ENCODE assay signal across 8 cellular contexts in genomic region chr5:123610665-123611406, GRCh38.
A peak's percentile ranks its signal among the peaks of the same experiment; 100 is the strongest.
DNase-seq lines count a peak whose midpoint lies in the region; ATAC-seq and TF ChIP-seq lines count a peak whose summit lies in the region.

No MANE protein-coding gene starts in this region.

- H3K27me3 Mint-ChIP-seq in CD8-positive, alpha-beta T cell (ENCODE audit: low read depth), result no peaks in the 10 kb centered on the region

- in situ Hi-C loops in GM13977 (cut with MboI; ENCODE audit: low pct_unique_long_range_greater_than_20kb, low sequenced_read_pairs, unreplicated experiment) (loop anchor here (25.0 kb wide), 1 partner anchor 1099 kb away; no protein-coding TSS in a partner anchor), gastrocnemius medialis (cut with MboI; ENCODE audit: low sequenced_read_pairs in 4 of 4) (loop anchor here in 3 of 4 donors (10.0 to 25.0 kb wide), 4 partner anchors 196 to 1099 kb away; partner anchors contain the start of gene CEP120 (in 1 of the 3))

- peaks cover 4% of the 10 kb centered on the region for H3K36me3 ChIP-seq in CD8-positive, alpha-beta T cell (ENCODE audit: insufficient read depth, low read length)
- peaks cover 0 to 19% of the 10 kb centered on the region in 2 donors for H3K36me3 ChIP-seq in ascending aorta
- peaks cover 7% of the 10 kb centered on the region for H3K36me3 ChIP-seq in right atrium auricular region
- H3K36me3 ChIP-seq in gastrocnemius medialis, result no peaks in the 10 kb centered on the region

- H3K4me3 ChIP-seq in CD8-positive, alpha-beta T cell (ENCODE audit: low read depth, low read length), result no peak overlapping the region
- no peak overlapping the region for H3K4me3 ChIP-seq in ascending aorta
- no peak overlapping the region for H3K4me3 ChIP-seq in right atrium auricular region
- no peak overlapping the region for H3K4me3 ChIP-seq in gastrocnemius medialis

- no peaks in the 10 kb centered on the region for H3K4me1 ChIP-seq in CD8-positive, alpha-beta T cell (ENCODE audit: insufficient read depth, low read length)
- H3K4me1 ChIP-seq in ascending aorta (no peaks in the 10 kb centered on the region), right atrium auricular region (peaks cover 0 to 4% of the 10 kb centered on the region in 2 donors), gastrocnemius medialis (no peaks in the 10 kb centered on the region)

- intact Hi-C loops in CD8-positive, alpha-beta T cell (cut with DNase I, micrococcal nuclease), result loop anchor here (1.0 to 10.0 kb wide), 9 partner anchors 96 to 1418 kb away; partner anchors contain the start of gene CEP120 (in 2 of the 2)
- intact Hi-C loops in ascending aorta (cut with DNase I) (loop anchor here (1.0 to 5.0 kb wide), 3 partner anchors 188 to 1094 kb away; partner anchors contain the start of gene CEP120), gastrocnemius medialis (cut with DNase I; ENCODE audit: low total_unique reads) (loop anchor here (1.0 to 5.0 kb wide), 2 partner anchors 99 to 188 kb away; partner anchors contain the start of genes CEP120 and CSNK1G3)

- H3K27ac ChIP-seq in CD8-positive, alpha-beta T cell (ENCODE audit: low read depth, low read length), result no peak overlapping the region
- H3K27ac ChIP-seq in ascending aorta, result peak overlapping the region in 1 of 2 donors; percentile 29
- no peak overlapping the region for H3K27ac ChIP-seq in right atrium auricular region
- H3K27ac ChIP-seq in gastrocnemius medialis, result no peak overlapping the region

- no peak for TF ChIP-seq POLR2A in gastrocnemius medialis (IDR thresholded peaks at IDR 0.05)

- no peaks in the 10 kb centered on the region for H3K9me3 ChIP-seq in CD8-positive, alpha-beta T cell (ENCODE audit: low read length)
- H3K9me3 ChIP-seq in ascending aorta (no peaks in the 10 kb centered on the region), right atrium auricular region (no peaks in the 10 kb centered on the region), gastrocnemius medialis (no peaks in the 10 kb centered on the region)

- peaks cover 39% of the 10 kb centered on the region for H3K36me3 Mint-ChIP-seq in CD8-positive, alpha-beta T cell

- ATAC-seq in CD8-positive, alpha-beta T cell, result peak; percentile 76
- peak; percentile 53 for ATAC-seq in HG03097 (IDR thresholded peaks at IDR 0.05; ENCODE audit: low FRiP score, unreplicated experiment)
- ATAC-seq in gastrocnemius medialis, result peak in 1 of 2 donors; percentile 69

- peak; percentile 99 for TF ChIP-seq CTCF in CD8-positive, alpha-beta T cell (IDR thresholded peaks at IDR 0.05)
- TF ChIP-seq CTCF in GM13977 (IDR thresholded peaks at IDR 0.05; ENCODE audit: extremely low read depth, insufficient read depth, missing control alignments), result peak; percentile 83
- TF ChIP-seq CTCF in ascending aorta (IDR thresholded peaks at IDR 0.05), result peak; percentile 83 to 96 (median 95)
- peak; percentile 97 to 99 for TF ChIP-seq CTCF in right atrium auricular region (IDR thresholded peaks at IDR 0.05)
- peak; percentile 72 to 99 (median 93) for TF ChIP-seq CTCF in gastrocnemius medialis (IDR thresholded peaks at IDR 0.05 in 4 of 5, conservative IDR thresholded peaks at IDR 0.05 in 1 of 5)

- peak overlapping the region; percentile 87 for H3K27ac Mint-ChIP-seq in CD8-positive, alpha-beta T cell

- no peaks in the 10 kb centered on the region for H3K9me3 Mint-ChIP-seq in CD8-positive, alpha-beta T cell

- H3K4me3 Mint-ChIP-seq in CD8-positive, alpha-beta T cell, result no peak overlapping the region

- peak in 1 of 7 experiments; percentile 28 for DNase-seq in CD8-positive, alpha-beta T cell
- DNase-seq in GM13977 (ENCODE audit: low spot score) (peak; percentile 30), NCI-H345 (lab: John Stamatoyannopoulos, UW) (peak; percentile 33), ascending aorta (ENCODE audit: low spot score in 2 of 2) (no peak), right atrium auricular region (ENCODE audit: low spot score) (no peak), gastrocnemius medialis (no peak)
- DNase-seq in NK-92 treated with Interleukin-12 subunit alpha and Interleukin-12 subunit beta, amount 100 ng/mL, for 24 hours (lab: John Stamatoyannopoulos, UW), result no peak

- no peaks in the 10 kb centered on the region for H3K27me3 ChIP-seq in CD8-positive, alpha-beta T cell (ENCODE audit: insufficient read depth, low read length)
- H3K27me3 ChIP-seq in ascending aorta, result no peaks in the 10 kb centered on the region
- no peaks in the 10 kb centered on the region for H3K27me3 ChIP-seq in right atrium auricular region
- H3K27me3 ChIP-seq in gastrocnemius medialis, result no peaks in the 10 kb centered on the region

- peaks cover 3% of the 10 kb centered on the region for H3K4me1 Mint-ChIP-seq in CD8-positive, alpha-beta T cell (ENCODE audit: low read depth)

- POLR2A ChIA-PET in CD8-positive, alpha-beta T cell (lab: Charles Lee), result interaction anchor here (1.2 to 1.6 kb wide), 2 partner anchors 61 to 187 kb away, joined by 3 to 15 read pairs; partner anchors contain the start of gene CEP120

- CTCF ChIA-PET in CD8-positive, alpha-beta T cell (lab: Charles Lee), result interaction anchor here (0.6 to 1.9 kb wide), 13 partner anchors 10 to 1417 kb away, joined by 3 to 8 read pairs (median 3); no protein-coding TSS in a partner anchor

Comparison
In these comparisons a context has a peak if more than half of its experiments do, and no peak if none do; other contexts are left out.
1. DNase-seq: peak in GM13977 (single experiment) and NCI-H345 (single experiment); none in ascending aorta (0 of 2), right atrium auricular region (single experiment), gastrocnemius medialis (0 of 2) and NK-92 treated with Interleukin-12 subunit alpha and Interleukin-12 subunit beta, amount 100 ng/mL, for 24 hours (single experiment).
2. Peak in every context shown above with its lines, with median percentiles within 50 percentile points of each other: CTCF ChIP-seq.